In the genomic region with DNA sequence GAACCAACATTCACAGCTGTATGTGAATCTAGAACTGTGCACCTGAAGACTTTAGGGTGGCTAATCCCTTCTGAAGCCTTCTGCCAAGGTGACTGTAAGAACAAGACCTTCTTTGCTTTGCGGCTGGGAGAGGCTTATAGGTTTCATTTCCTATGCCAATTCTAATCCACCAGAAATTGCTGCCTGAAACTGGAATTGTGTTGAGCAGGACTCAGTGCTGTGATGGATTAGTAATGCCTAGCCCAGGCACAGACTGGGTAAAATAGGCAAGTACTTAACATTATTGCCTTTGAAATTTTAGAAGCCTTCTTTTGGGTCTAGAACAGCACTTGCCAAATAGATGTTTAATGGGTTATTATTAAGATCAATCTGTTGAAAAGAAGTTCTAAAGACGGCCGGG, we compare ENCODE assay signal across 24 cellular contexts. TPM values are rescaled to one million over a fixed set of nuclear protein-coding genes. Genes with fewer than 3 reads are reported as not detected.
"Had no signal": no experiment of that assay in that cellular context is flagged by ENCODE, and none has a peak within 500 bp of the region (broad histone marks: within the 10 kb centered on the region; RNA-seq: fewer than 3 reads in every experiment).

No MANE protein-coding gene starts in this region.

- H3K4me3 ChIP-seq: coronary artery, dorsolateral prefrontal cortex, esophagus squamous epithelium, gastrocnemius medialis, heart right ventricle, left lung, lung had no signal

- DNase-seq: dermis blood vessel endothelial cell; dorsolateral prefrontal cortex; effector CD4-positive, alpha-beta T cell; effector memory CD4-positive, alpha-beta T cell; esophagus squamous epithelium; foreskin melanocyte; gastrocnemius medialis; glutamatergic neuron; head of caudate nucleus; heart right ventricle; hippocampal formation; left cardiac atrium; left lung; left ventricle myocardium superior; mammary epithelial cell; mesendoderm; midbrain had no signal

- H3K27me3 ChIP-seq: dorsolateral prefrontal cortex, esophagus squamous epithelium, gastrocnemius medialis, heart right ventricle, left lung had no signal

- H3K4me1 ChIP-seq: gastrocnemius medialis, heart right ventricle, left lung had no signal

- ATAC-seq: gastrocnemius medialis, heart right ventricle, left cardiac atrium, left lung, left ventricle myocardium superior had no signal

- H3K27ac ChIP-seq: coronary artery, dorsolateral prefrontal cortex, gastrocnemius medialis, heart right ventricle, left lung had no signal

- H3K9me3 ChIP-seq: esophagus squamous epithelium, gastrocnemius medialis, left lung had no signal

RNA-seq across cellular contexts. Expression of gene SLC25A41, which starts 14.5 kb away (rescaled TPM):
- total RNA-seq: dermis blood vessel endothelial cell, endothelial cell of umbilical vein, kidney epithelial cell, mammary epithelial cell, mononuclear cell had no signal
- polyA plus RNA-seq: keratinocyte had no signal

RNA-seq across cellular contexts. Expression of gene CRB3, which starts 16.0 kb away (rescaled TPM):
- total RNA-seq: dermis blood vessel endothelial cell, endothelial cell of umbilical vein, glomerular endothelial cell, heart right ventricle, left cardiac atrium, left ventricle myocardium superior had no signal
- polyA plus RNA-seq: endothelial cell of umbilical vein had no signal

RNA-seq across cellular contexts. Expression of gene DENND1C, which starts 33.5 kb away (rescaled TPM):
- total RNA-seq: dermis blood vessel endothelial cell, endothelial cell of umbilical vein, glomerular endothelial cell had no signal
- polyA plus RNA-seq: endothelial cell of umbilical vein had no signal
